ENCODE assay signal across 13 cellular contexts in genomic region chr3:58129041-58129440, GRCh38.
DNase-seq lines count a peak whose midpoint lies in the region; ATAC-seq and TF ChIP-seq lines count a peak whose summit lies in the region.
"Had no signal": no experiment of that assay in that cellular context is flagged by ENCODE, and none has a peak within 500 bp of the region (broad histone marks: within the 10 kb centered on the region; RNA-seq: fewer than 3 reads in every experiment).

No MANE protein-coding gene starts in this region.

- 0 out of 2 replicates have a peak, but pooled peaks cover 5% of the 10 kb centered on the region for H4K20me1 ChIP-seq in BLaER1

- H3K36me3 Mint-ChIP-seq in nephron (ENCODE audit: low read depth) (peaks cover 89% of the 10 kb centered on the region), HFFc6 (ENCODE audit: low read depth) (peaks cover 51% of the 10 kb centered on the region)

- peaks cover 96% of the 10 kb centered on the region for H3K36me3 ChIP-seq in BLaER1

- peaks cover 13% of the 10 kb centered on the region for H3K4me1 Mint-ChIP-seq in nephron
- no peaks in the 10 kb centered on the region for H3K4me1 Mint-ChIP-seq in HFFc6 (ENCODE audit: low read depth)

- ATAC-seq in GM18505 (IDR thresholded peaks at IDR 0.05; ENCODE audit: unreplicated experiment), result no peak
- no peak for ATAC-seq in HG02884 (IDR thresholded peaks at IDR 0.05; ENCODE audit: unreplicated experiment)
- ATAC-seq: PC-3 had no signal

- peak overlapping the region in 2 of 3 experiments; percentile 11 to 86 for H3K27ac Mint-ChIP-seq in nephron
- no peak overlapping the region for H3K27ac Mint-ChIP-seq in HFFc6

- peaks cover 20% of the 10 kb centered on the region for H3K4me1 ChIP-seq in BLaER1

- no peak overlapping the region for H3K4me3 Mint-ChIP-seq in nephron
- H3K4me3 Mint-ChIP-seq in HFFc6, result no peak overlapping the region

- no peaks in the 10 kb centered on the region for H3K9me3 Mint-ChIP-seq in nephron
- no peaks in the 10 kb centered on the region for H3K9me3 Mint-ChIP-seq in HFFc6
- H3K9me3 Mint-ChIP-seq: CD4-positive, alpha-beta memory T cell had no signal

- H3K27ac ChIP-seq in BLaER1 (no peak overlapping the region), VCaP (peak overlapping the region; percentile 25; the same call in 1 of the 2 replicates)

- H3K4me2 ChIP-seq in BLaER1, result peak overlapping the region; percentile 61

- H3K27me3 Mint-ChIP-seq in nephron (ENCODE audit: low read depth), result no peaks in the 10 kb centered on the region
- H3K27me3 Mint-ChIP-seq in HFFc6 (ENCODE audit: insufficient read depth), result peaks cover 1% of the 10 kb centered on the region; the same call in 1 of the 2 replicates
- H3K27me3 Mint-ChIP-seq: CD4-positive, alpha-beta memory T cell had no signal

- no peaks in the 10 kb centered on the region for H3K27me3 ChIP-seq in BLaER1

- no peak for TF ChIP-seq POLR2A in GM18505 (IDR thresholded peaks at IDR 0.05; ENCODE audit: borderline replicate concordance, extremely low read depth, insufficient read depth, insufficient read length)

- H3K4me3 ChIP-seq in BLaER1, result peak overlapping the region; percentile 16; the same call in 1 of the 2 replicates
- H3K4me3 ChIP-seq in Jurkat, Clone E6-1 (ENCODE audit: low read length), result no peak overlapping the region

- H3K9ac ChIP-seq in BLaER1, result no peak overlapping the region

- peaks cover 11% of the 10 kb centered on the region for H3K9me3 ChIP-seq in BLaER1

- DNase-seq in Jurkat, Clone E6-1 (ENCODE audit: low read depth, low spot score), result peak; percentile 29
- no peak for DNase-seq in HFFc6
- DNase-seq: CD4-positive, alpha-beta memory T cell; NCI-H1436 treated with DMSO at 0.1 percent for 48 hours; NCI-H2081; NCI-H524 treated with DMSO at 0.1 percent for 48 hours; NK-92 treated with Interleukin-12 subunit alpha and Interleukin-12 subunit beta, amount 100 ng/mL, for 24 hours; PC-3 had no signal

- no peak for TF ChIP-seq CTCF in VCaP (conservative IDR thresholded peaks at IDR 0.05)
- no peak for TF ChIP-seq CTCF in nephron (IDR thresholded peaks at IDR 0.05; ENCODE audit: unreplicated experiment in 3 of 3)
- TF ChIP-seq CTCF in HFFc6 (IDR thresholded peaks at IDR 0.05), result no peak
